ENCODE assay signal across 20 cellular contexts in genomic region chr3:42204867-42205599, GRCh38.
"Had no signal": no experiment of that assay in that cellular context is flagged by ENCODE, and none has a peak within 500 bp of the region (broad histone marks: within the 10 kb centered on the region; RNA-seq: fewer than 3 reads in every experiment).

No MANE protein-coding gene starts in this region.

- H3K9me3 ChIP-seq: body of pancreas, left ventricle myocardium inferior, right lobe of liver, testis, vagina had no signal

- H3K27ac ChIP-seq: body of pancreas, right lobe of liver, skin epidermis, testis, vagina had no signal

- H3K4me1 Mint-ChIP-seq: activated B cell treated with CpG ODN at 0.5 μM for 24 hours; activated CD4-positive, alpha-beta T cell treated with anti-CD3 and anti-CD28 coated beads for 36 hours; activated naive CD8-positive, alpha-beta T cell treated with anti-CD3 and anti-CD28 coated beads, Interleukin-2, amount 50 U/mL, for 24 hours; naive thymus-derived CD4-positive, alpha-beta T cell had no signal

- H3K27me3 ChIP-seq: body of pancreas, right lobe of liver, testis, vagina had no signal

- H3K27me3 Mint-ChIP-seq: activated B cell treated with CpG ODN at 0.5 μM for 24 hours; activated CD4-positive, alpha-beta T cell treated with anti-CD3 and anti-CD28 coated beads for 36 hours; activated naive CD8-positive, alpha-beta T cell treated with anti-CD3 and anti-CD28 coated beads, Interleukin-2, amount 50 U/mL, for 24 hours; naive thymus-derived CD4-positive, alpha-beta T cell; type B pancreatic cell had no signal

- H3K27ac Mint-ChIP-seq: activated B cell treated with CpG ODN at 0.5 μM for 24 hours; activated CD4-positive, alpha-beta T cell treated with anti-CD3 and anti-CD28 coated beads for 36 hours; activated naive CD8-positive, alpha-beta T cell treated with anti-CD3 and anti-CD28 coated beads, Interleukin-2, amount 50 U/mL, for 24 hours; activated T-cell treated with anti-CD3 and anti-CD28 coated beads, Interleukin-2, amount 50 U/mL, for 72 hours; type B pancreatic cell had no signal

- H3K4me1 ChIP-seq: body of pancreas, right lobe of liver, testis, vagina had no signal

- H3K9me3 Mint-ChIP-seq: activated B cell treated with CpG ODN at 0.5 μM for 24 hours; activated naive CD8-positive, alpha-beta T cell treated with anti-CD3 and anti-CD28 coated beads, Interleukin-2, amount 50 U/mL, for 24 hours; activated T-cell treated with anti-CD3 and anti-CD28 coated beads, Interleukin-2, amount 50 U/mL, for 72 hours; neural crest cell; type B pancreatic cell had no signal

- DNase-seq: activated B cell treated with CpG ODN at 0.5 μM for 24 hours; activated CD4-positive, alpha-beta T cell treated with anti-CD3 and anti-CD28 coated beads for 36 hours; activated CD4-positive, alpha-beta T cell treated with anti-CD3 and anti-CD28 coated beads, Interleukin-2, amount 50 U/mL, for 48 hours; activated effector memory CD4-positive, alpha-beta T cell treated with anti-CD3 and anti-CD28 coated beads, Interleukin-2, amount 50 U/mL, for 16 hours; activated naive CD4-positive, alpha-beta T cell treated with anti-CD3 and anti-CD28 coated beads, Interleukin-2, amount 50 U/mL, for 16 hours; activated naive CD8-positive, alpha-beta T cell treated with anti-CD3 and anti-CD28 coated beads, Interleukin-2, amount 50 U/mL, for 24 hours; activated T-cell treated with anti-CD3 and anti-CD28 coated beads, Interleukin-2, amount 50 U/mL, for 72 hours; anterior cingulate cortex; body of pancreas; kidney glomerular epithelial cell; left ventricle myocardium inferior; naive thymus-derived CD4-positive, alpha-beta T cell; occipital lobe; right lobe of liver; stimulated activated CD4-positive, alpha-beta T cell treated with anti-CD3 and anti-CD28 coated beads, Interleukin-1b, Interleukin-23, amount 100 ng/mL, for 48 hours; testis had no signal

- H3K4me3 ChIP-seq: body of pancreas, left ventricle myocardium inferior, right lobe of liver, skin epidermis, testis, vagina had no signal

- ATAC-seq: activated CD4-positive, alpha-beta T cell treated with anti-CD3 and anti-CD28 coated beads for 36 hours; activated naive CD8-positive, alpha-beta T cell treated with anti-CD3 and anti-CD28 coated beads, Interleukin-2, amount 50 U/mL, for 24 hours; activated T-cell treated with anti-CD3 and anti-CD28 coated beads, Interleukin-2, amount 50 U/mL, for 72 hours; body of pancreas; naive thymus-derived CD4-positive, alpha-beta T cell had no signal

- H3K4me3 Mint-ChIP-seq: activated B cell treated with CpG ODN at 0.5 μM for 24 hours; activated CD4-positive, alpha-beta T cell treated with anti-CD3 and anti-CD28 coated beads for 36 hours; activated naive CD8-positive, alpha-beta T cell treated with anti-CD3 and anti-CD28 coated beads, Interleukin-2, amount 50 U/mL, for 24 hours; activated T-cell treated with anti-CD3 and anti-CD28 coated beads, Interleukin-2, amount 50 U/mL, for 72 hours; naive thymus-derived CD4-positive, alpha-beta T cell; neural crest cell; type B pancreatic cell had no signal
